In genomic region chr19:8363803-8364771, GRCh38 we compare ENCODE assay signal across 8 cellular contexts. TPM values are rescaled to one million over a fixed set of nuclear protein-coding genes. Genes with fewer than 3 reads are reported as not detected.
DNase-seq lines count a peak whose midpoint lies in the region; ATAC-seq and TF ChIP-seq lines count a peak whose summit lies in the region.

Gene ANGPTL4, plus strand, starts transcription at chr19:8364155. Its CDS starts 167 bp downstream, at chr19:8364322.

- peaks cover 2% of the 10 kb centered on the region for H3K36me3 ChIP-seq in lower lobe of right lung

- ATAC-seq in lower lobe of right lung (peak; percentile 50 to 53), GM18870 (IDR thresholded peaks at IDR 0.05; ENCODE audit: unreplicated experiment) (no peak), HG03571 (IDR thresholded peaks at IDR 0.05; ENCODE audit: unreplicated experiment) (no peak)

- peaks cover 6% of the 10 kb centered on the region for H3K27me3 ChIP-seq in lower lobe of right lung (ENCODE audit: low read depth)

- DNase-seq in NCI-H524 (lab: John Stamatoyannopoulos, UW) = peak; percentile 9 to 68
- DNase-seq in NCI-H524 treated with DMSO at 0.1 percent for 48 hours (lab: John Stamatoyannopoulos, UW) = no peak
- peak; percentile 82 to 86 for DNase-seq in activated CD4-positive, alpha-beta T cell treated with anti-CD3 and anti-CD28 coated beads, Interleukin-2, amount 50 U/mL, for 48 hours
- peak; percentile 5 for DNase-seq in effector CD8-positive, alpha-beta T cell (lab: John Stamatoyannopoulos, UW)
- DNase-seq in lower lobe of right lung = peak; percentile 60
- DNase-seq in stimulated activated CD4-positive, alpha-beta T cell treated with anti-CD3 and anti-CD28 coated beads, TNF-alpha, amount 100 ng/mL, for 24 hours (ENCODE audit: low read depth in 3 of 3) = peak; percentile 13 to 71 (median 14)

- intact Hi-C loops in lower lobe of right lung (cut with DNase I) = no loop called here

- no peak for TF ChIP-seq CTCF in lower lobe of right lung (IDR thresholded peaks at IDR 0.05)

- no peaks in the 10 kb centered on the region for H3K9me3 ChIP-seq in lower lobe of right lung

- peak within 1 kb of the TSS; percentile 64 for H3K4me3 ChIP-seq in lower lobe of right lung

- peaks cover 74% of the 10 kb centered on the region for H3K4me1 ChIP-seq in lower lobe of right lung

- peak within 1 kb of the TSS; percentile 77 for H3K27ac ChIP-seq in lower lobe of right lung

RNA-seq across cellular contexts. Expression of gene ANGPTL4, which starts in this region (rescaled TPM):
- 11.0 TPM for total RNA-seq in lower lobe of right lung

Comparison
In these comparisons a context has a peak if more than half of its experiments do, and no peak if none do; other contexts are left out.
1. ATAC-seq: peak in lower lobe of right lung (2 of 2); none in GM18870 (single experiment) and HG03571 (single experiment).